1 cellular context compared by ENCODE assay signal in genomic region chr1:156346636-156347035, GRCh38.
TF ChIP-seq lines count a peak whose summit lies in the region.

No MANE protein-coding gene starts in this region.

TF ChIP-seq in IMR-90, 13 proteins besides CTCF, POLR2A, EP300 and RAD21:
- TF ChIP-seq BHLHE40 (IDR thresholded peaks at IDR 0.05; ENCODE audit: low read depth, low read length) (no peak), FOS (IDR thresholded peaks at IDR 0.05; ENCODE audit: low read depth, low read length) (no peak)
TF ChIP-seq in IMR-90: peak in this region for 0.
